Comparison of ENCODE assay signal across 8 cellular contexts in genomic region chr2:105143467-105144127, GRCh38.
DNase-seq lines count a peak whose midpoint lies in the region; ATAC-seq and TF ChIP-seq lines count a peak whose summit lies in the region.

No MANE protein-coding gene starts in this region.

- H3K18ac ChIP-seq in mesendoderm (ENCODE audit: low read length) = peak overlapping the region; percentile 85

- H3K4me2 ChIP-seq in mesendoderm (ENCODE audit: low read length) = peak overlapping the region; percentile 66

- H2BK120ac ChIP-seq in mesendoderm (ENCODE audit: low read depth, low read length) = no peak overlapping the region

- H3K27me3 ChIP-seq in Peyer's patch (peaks cover 0 to 10% of the 10 kb centered on the region in 2 donors), mesendoderm (ENCODE audit: insufficient read depth, low read length, poor library complexity) (no peaks in the 10 kb centered on the region), thoracic aorta (replicated peaks; ENCODE audit: insufficient read depth) (no peaks in the 10 kb centered on the region)

- H3K79me1 ChIP-seq in mesendoderm (ENCODE audit: low read length) = no peaks in the 10 kb centered on the region

- no peak for TF ChIP-seq CTCF in Peyer's patch (IDR thresholded peaks at IDR 0.05)
- TF ChIP-seq CTCF in thoracic aorta (IDR thresholded peaks at IDR 0.05) = no peak

- ATAC-seq in thoracic aorta (ENCODE audit: insufficient number of reproducible peaks, low FRiP score, low read depth) = no peak

- peak; percentile 7 to 15 for DNase-seq in activated CD4-positive, alpha-beta T cell treated with anti-CD3 and anti-CD28 coated beads for 24 hours (ENCODE audit: low read depth in 2 of 2)
- DNase-seq in activated CD4-positive, alpha-beta T cell treated with anti-CD3 and anti-CD28 coated beads for 1 hour = no peak
- DNase-seq in Peyer's patch (no peak), caudate nucleus (lab: John Stamatoyannopoulos, UW) (peak in 37 of 61 donors; percentile 5 to 70 (median 41)), mesendoderm (peak; percentile 34), thoracic aorta (ENCODE audit: low spot score) (no peak), DMS79 (lab: John Stamatoyannopoulos, UW) (no peak), posterior vena cava (ENCODE audit: low spot score) (no peak)

- H3K56ac ChIP-seq in mesendoderm (ENCODE audit: low read length) = peak overlapping the region; percentile 73

- H3K79me2 ChIP-seq in mesendoderm (ENCODE audit: control insufficient read depth, insufficient read depth, low read length) = no peaks in the 10 kb centered on the region

- H4K5ac ChIP-seq in mesendoderm (ENCODE audit: low read length) = no peak overlapping the region

- H2BK15ac ChIP-seq in mesendoderm (replicated peaks; ENCODE audit: low read depth) = peak overlapping the region; percentile 29

- H3K9me3 ChIP-seq in Peyer's patch (no peaks in the 10 kb centered on the region), thoracic aorta (no peaks in the 10 kb centered on the region)

- H3K9ac ChIP-seq in mesendoderm (ENCODE audit: low read length) = peak overlapping the region; percentile 48

- H3K4ac ChIP-seq in mesendoderm (ENCODE audit: low read depth, low read length) = peak overlapping the region; percentile 63

- H3K4me1 ChIP-seq in Peyer's patch (no peaks in the 10 kb centered on the region), mesendoderm (ENCODE audit: control insufficient read depth, low read depth, low read length) (peaks cover 9% of the 10 kb centered on the region), thoracic aorta (ENCODE audit: control insufficient read depth in 1 of 2, low read depth in 2 of 2) (peaks cover 0 to 16% of the 10 kb centered on the region in 2 donors)

- no peak overlapping the region for H3K23ac ChIP-seq in mesendoderm (ENCODE audit: low read length)

- H4K8ac ChIP-seq in mesendoderm (ENCODE audit: low read depth, low read length) = no peak overlapping the region

- no peak overlapping the region for H2AK5ac ChIP-seq in mesendoderm (ENCODE audit: low read length)

- no peak for TF ChIP-seq POLR2A in Peyer's patch (IDR thresholded peaks at IDR 0.05)

- H3K36me3 ChIP-seq in Peyer's patch (no peaks in the 10 kb centered on the region), mesendoderm (ENCODE audit: control insufficient read depth, insufficient read depth, low read length) (no peaks in the 10 kb centered on the region), thoracic aorta (no peaks in the 10 kb centered on the region)

- no peak overlapping the region for H2BK5ac ChIP-seq in mesendoderm (ENCODE audit: low read length)

- intact Hi-C loops in posterior vena cava (cut with DNase I) = loop anchor here in 1 of 2 donors (5.0 kb wide), 1 partner anchor 951 kb away; no protein-coding TSS in a partner anchor

- H3K27ac ChIP-seq in Peyer's patch (no peak overlapping the region), caudate nucleus (ENCODE audit: low read depth, low read length) (peak overlapping the region; percentile 52), mesendoderm (ENCODE audit: low read depth, low read length) (no peak overlapping the region), thoracic aorta (no peak overlapping the region)

- H3K4me3 ChIP-seq in Peyer's patch (peak overlapping the region; percentile 25 to 53 (median 43)), mesendoderm (ENCODE audit: low read length) (peak overlapping the region; percentile 33), thoracic aorta (peak overlapping the region; percentile 46)

- no CpG with 5 or more reads among the region's 49 CpGs for WGBS in mesendoderm (ENCODE audit: extremely low coverage, insufficient coverage, low lambda C conversion rate)

Comparison
In these comparisons a context has a peak if more than half of its experiments do, and no peak if none do; other contexts are left out.
1. DNase-seq: peak in activated CD4-positive, alpha-beta T cell treated with anti-CD3 and anti-CD28 coated beads for 24 hours (2 of 2), caudate nucleus (37 of 61) and mesendoderm (single experiment); none in activated CD4-positive, alpha-beta T cell treated with anti-CD3 and anti-CD28 coated beads for 1 hour (single experiment), Peyer's patch (0 of 3), thoracic aorta (single experiment), DMS79 (single experiment) and posterior vena cava (single experiment).
2. Peak in every context shown above with its lines, with median percentiles within 50 percentile points of each other: H3K4me3 ChIP-seq.